In genomic region chr1:119582801-119583200, GRCh38 we compare ENCODE assay signal across 8 cellular contexts.
DNase-seq lines count a peak whose midpoint lies in the region; ATAC-seq and TF ChIP-seq lines count a peak whose summit lies in the region.

No MANE protein-coding gene starts in this region.

- no peak for ATAC-seq in GM19467 (IDR thresholded peaks at IDR 0.05; ENCODE audit: unreplicated experiment)

- peak; percentile 32; the same call in 1 of the 2 replicates for TF ChIP-seq CTCF in GM12875 (IDR thresholded peaks at IDR 0.05; ENCODE audit: borderline replicate concordance, insufficient read depth, low read depth, low read length)

- H3K4me3 ChIP-seq in GM12875 (ENCODE audit: low read depth, low read length) = no peak overlapping the region

- peak; percentile 62 for DNase-seq in AG08395 (ENCODE audit: low spot score)
- peak; percentile 34 for DNase-seq in NCI-H1092 treated with DMSO at 0.1 percent for 48 hours (lab: John Stamatoyannopoulos, UW)
- peak; percentile 55 for DNase-seq in SW480 (ENCODE audit: low spot score)
- DNase-seq in fibroblast of gingiva (ENCODE audit: low read depth) = peak; percentile 24
- peak in 44 of 56 donors; percentile 3 to 80 (median 33) for DNase-seq in nucleus accumbens (lab: John Stamatoyannopoulos, UW)
- no peak for DNase-seq in NCI-H128 (lab: John Stamatoyannopoulos, UW; ENCODE audit: unreplicated experiment)
